8 cellular contexts compared by ENCODE assay signal in the genomic region with DNA sequence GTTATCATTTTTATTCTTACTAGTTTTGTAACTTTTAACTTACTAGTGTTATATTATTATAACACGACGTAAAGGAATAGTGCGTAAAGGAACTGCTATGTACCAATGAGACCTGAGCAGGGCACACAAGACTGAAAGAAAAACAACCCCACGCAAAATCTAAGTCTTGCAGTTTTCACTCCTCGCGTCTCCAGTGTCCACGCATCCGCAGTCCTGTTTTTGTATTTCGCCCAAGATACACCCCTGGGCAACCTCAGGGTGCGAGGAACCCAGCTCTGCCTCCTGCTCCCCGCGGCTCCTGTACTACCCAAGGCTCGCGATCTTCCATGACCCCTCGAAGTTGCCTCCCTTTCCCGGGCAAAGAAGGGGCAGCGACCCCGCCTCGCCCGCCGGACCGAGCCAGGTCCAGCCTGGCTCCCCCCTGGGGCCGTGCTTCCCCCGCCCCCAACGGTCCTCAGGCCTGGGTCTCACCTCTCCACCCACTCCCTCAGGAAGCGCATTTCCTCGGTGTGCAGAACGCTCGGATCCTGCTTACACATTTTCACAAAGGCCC. TPM values are rescaled to one million over a fixed set of nuclear protein-coding genes. Genes with fewer than 3 reads are reported as not detected.
DNase-seq lines count a peak whose midpoint lies in the region; ATAC-seq and TF ChIP-seq lines count a peak whose summit lies in the region.

No MANE protein-coding gene starts in this region.

- H3K4me1 ChIP-seq in esophagus squamous epithelium (peaks cover 14 to 65% (median 40%) of the 10 kb centered on the region in 3 donors), muscle layer of duodenum (ENCODE audit: control insufficient read depth in 1 of 2, insufficient read depth in 2 of 2, low read length in 2 of 2) (peaks cover 8 to 48% of the 10 kb centered on the region in 2 donors)

- H3K9me3 Mint-ChIP-seq in IgD-negative memory B cell: no peaks in the 10 kb centered on the region

- no peaks in the 10 kb centered on the region for H3K27me3 Mint-ChIP-seq in IgD-negative memory B cell

- no peaks in the 10 kb centered on the region for H3K9me3 ChIP-seq in esophagus squamous epithelium
- no peaks in the 10 kb centered on the region for H3K9me3 ChIP-seq in muscle layer of duodenum (ENCODE audit: control insufficient read depth in 1 of 2, low read length in 2 of 2)

- H3K4me3 Mint-ChIP-seq in IgD-negative memory B cell: peak overlapping the region; percentile 96 to 99 (median 98)

- H3K4me3 ChIP-seq in esophagus squamous epithelium (peak overlapping the region; percentile 72 to 91 (median 85)), muscle layer of duodenum (ENCODE audit: low read depth in 1 of 2, low read length in 2 of 2) (peak overlapping the region; percentile 86 to 98)

- peak overlapping the region; percentile 98 for H3K27ac ChIP-seq in VCaP
- H3K27ac ChIP-seq in esophagus squamous epithelium: peak overlapping the region; percentile 93 to 99 (median 96)
- H3K27ac ChIP-seq in muscle layer of duodenum (ENCODE audit: low read length): peak overlapping the region; percentile 94

- peak; percentile 38 to 41 for DNase-seq in NCI-H524 (lab: John Stamatoyannopoulos, UW)
- DNase-seq in NCI-H524 treated with DMSO at 0.1 percent for 48 hours (lab: John Stamatoyannopoulos, UW): no peak
- no peak for DNase-seq in esophagus squamous epithelium (lab: John Stamatoyannopoulos, UW)
- no peak for DNase-seq in NCI-H446 treated with DMSO at 0.1 percent for 48 hours (lab: John Stamatoyannopoulos, UW)

- H3K36me3 Mint-ChIP-seq in IgD-negative memory B cell: no peaks in the 10 kb centered on the region

- WGBS in esophagus squamous epithelium, 2 donors: 0% methylated on average over 15 of the region's 29 CpGs

- peaks cover 28 to 42% (median 41%) of the 10 kb centered on the region in 3 donors for H3K4me1 Mint-ChIP-seq in IgD-negative memory B cell

- no peaks in the 10 kb centered on the region for H3K27me3 ChIP-seq in esophagus squamous epithelium
- no peaks in the 10 kb centered on the region for H3K27me3 ChIP-seq in muscle layer of duodenum (ENCODE audit: low read depth, low read length)

- H3K36me3 ChIP-seq in esophagus squamous epithelium (peaks cover 0 to 10% (median 0%) of the 10 kb centered on the region in 3 donors), muscle layer of duodenum (ENCODE audit: control insufficient read depth in 1 of 2, insufficient read depth in 2 of 2, low read length in 2 of 2) (peaks cover 0 to 14% of the 10 kb centered on the region in 2 donors)

- H3K27ac Mint-ChIP-seq in IgD-negative memory B cell: peak overlapping the region; percentile 96 to 100 (median 100)

- peak; percentile 30 for ATAC-seq in GM21528 (IDR thresholded peaks at IDR 0.05; ENCODE audit: low FRiP score, unreplicated experiment)

- no peak for TF ChIP-seq POLR2A in esophagus squamous epithelium (IDR thresholded peaks at IDR 0.05)

- intact Hi-C loops in esophagus squamous epithelium (cut with DNase I): no loop called here

- no peak for TF ChIP-seq CTCF in VCaP (conservative IDR thresholded peaks at IDR 0.05)
- TF ChIP-seq CTCF in esophagus squamous epithelium (IDR thresholded peaks at IDR 0.05): no peak

RNA-seq across cellular contexts. Expression of gene ST13, which starts 0.4 kb away (rescaled TPM):
- 211 TPM for polyA plus RNA-seq in IgD-negative memory B cell
- 100 to 1,000 TPM in 2 of 4 donors, 10 to 100 TPM in 2; 56.2 to 189 (median 104) TPM for total RNA-seq in esophagus squamous epithelium

RNA-seq across cellular contexts. Expression of gene XPNPEP3, which starts 0.9 kb away (rescaled TPM):
- 11.9 TPM for polyA plus RNA-seq in IgD-negative memory B cell
- 10 to 100 TPM in 1 of 4 donors, 1 to 10 TPM in 3; 6.9 to 16.1 (median 9.0) TPM for total RNA-seq in esophagus squamous epithelium

RNA-seq across cellular contexts. Expression of gene DNAJB7, which starts 5.9 kb away (rescaled TPM):
- polyA plus RNA-seq in IgD-negative memory B cell: 0.09 TPM
- total RNA-seq in esophagus squamous epithelium: not detected

RNA-seq across cellular contexts. Expression of gene SLC25A17, which starts 36.9 kb away (rescaled TPM):
- 19.1 TPM for polyA plus RNA-seq in IgD-negative memory B cell
- total RNA-seq in esophagus squamous epithelium: 10 to 100 TPM; 11.0 to 19.0 (median 15.5) TPM

Comparison
In these comparisons a context has a peak if more than half of its experiments do, and no peak if none do; other contexts are left out.
1. DNase-seq: peak in NCI-H524 (2 of 2); none in NCI-H524 treated with DMSO at 0.1 percent for 48 hours (single experiment), esophagus squamous epithelium (single experiment) and NCI-H446 treated with DMSO at 0.1 percent for 48 hours (single experiment).
2. Peak in every context shown above with its lines, with median percentiles within 50 percentile points of each other: H3K27ac ChIP-seq.